Comparison of ENCODE assay signal across 1 cellular context in the genomic region with DNA sequence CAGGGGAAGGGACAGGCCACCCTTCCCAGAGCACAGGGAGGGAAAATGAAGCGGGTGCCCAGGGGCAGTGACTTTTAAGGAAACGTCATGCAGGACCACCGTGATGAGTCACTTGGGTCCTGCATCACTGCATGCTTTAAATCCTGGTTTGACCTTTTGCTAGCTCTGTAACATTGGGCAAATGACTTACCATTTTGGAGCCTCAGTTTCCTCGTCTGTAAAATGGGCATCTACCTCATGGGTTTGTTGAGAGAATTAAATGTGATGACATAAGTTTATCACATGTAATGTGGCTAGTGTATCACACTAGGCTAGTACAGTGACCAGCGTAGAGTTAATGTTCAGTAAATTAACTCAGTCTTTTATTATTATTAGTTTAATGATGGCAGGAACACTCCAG.
A peak's percentile ranks its signal among the peaks of the same experiment; 100 is the strongest.
TF ChIP-seq lines count a peak whose summit lies in the region.

No MANE protein-coding gene starts in this region.

TF ChIP-seq in HepG2, 621 proteins besides CTCF, POLR2A, EP300 and RAD21:
- TF ChIP-seq ZNF629 (CRISPR knock-in tag; conservative IDR thresholded peaks at IDR 0.05): peak; percentile 58
- no peak for TF ChIP-seq ZNF615 (CRISPR knock-in tag; IDR thresholded peaks at IDR 0.05; ENCODE audit: borderline replicate concordance)
